23 cellular contexts compared by ENCODE assay signal in genomic region chr3:32111560-32111959, GRCh38. TPM values are rescaled to one million over a fixed set of nuclear protein-coding genes. Genes with fewer than 3 reads are reported as not detected.
DNase-seq lines count a peak whose midpoint lies in the region; ATAC-seq and TF ChIP-seq lines count a peak whose summit lies in the region.
"Had no signal": no experiment of that assay in that cellular context is flagged by ENCODE, and none has a peak within 500 bp of the region (broad histone marks: within the 10 kb centered on the region; RNA-seq: fewer than 3 reads in every experiment).

No MANE protein-coding gene starts in this region.

- intact Hi-C loops in activated CD8-positive, alpha-beta T cell treated with anti-CD3 and anti-CD28 coated beads for 36 hours (cut with micrococcal nuclease) = no loop called here
- intact Hi-C loops in Right ventricle myocardium superior (cut with DNase I) = no loop called here
- intact Hi-C loops in naive thymus-derived CD4-positive, alpha-beta T cell (cut with micrococcal nuclease) = loop anchor here (5.0 to 10.0 kb wide), 4 partner anchors 193 to 887 kb away; no protein-coding TSS in a partner anchor
- intact Hi-C loops in mucosa of descending colon (cut with DNase I, micrococcal nuclease) = no loop called here

- peaks cover 5% of the 10 kb centered on the region for H3K9me3 Mint-ChIP-seq in activated CD8-positive, alpha-beta T cell treated with anti-CD3 and anti-CD28 coated beads, Interleukin-2, amount 10 ng/mL, durations not matched to agents 7 days and 5 days (ENCODE audit: insufficient read depth)
- H3K9me3 Mint-ChIP-seq in activated CD8-positive, alpha-beta T cell treated with anti-CD3 and anti-CD28 coated beads for 36 hours = peaks cover 6% of the 10 kb centered on the region
- H3K9me3 Mint-ChIP-seq in CD8-positive, alpha-beta memory T cell = peaks cover 2 to 6% (median 5%) of the 10 kb centered on the region in 5 donors
- peaks cover 0 to 9% (median 3%) of the 10 kb centered on the region in 11 donors for H3K9me3 Mint-ChIP-seq in naive thymus-derived CD4-positive, alpha-beta T cell
- no peaks in the 10 kb centered on the region for H3K9me3 Mint-ChIP-seq in osteocyte (ENCODE audit: unreplicated experiment)

- H3K4me1 ChIP-seq in CD8-positive, alpha-beta memory T cell (ENCODE audit: insufficient read depth, low read length) = peaks cover 36% of the 10 kb centered on the region
- peaks cover 29 to 31% of the 10 kb centered on the region in 2 donors for H3K4me1 ChIP-seq in naive thymus-derived CD4-positive, alpha-beta T cell (ENCODE audit: control insufficient read depth in 2 of 2, insufficient read depth in 2 of 2, low read length in 2 of 2)
- peaks cover 34% of the 10 kb centered on the region for H3K4me1 ChIP-seq in mucosa of descending colon (ENCODE audit: low read depth)

- H3K27ac ChIP-seq in CD8-positive, alpha-beta memory T cell (ENCODE audit: low read depth, low read length) = no peak overlapping the region
- no peak overlapping the region for H3K27ac ChIP-seq in naive thymus-derived CD4-positive, alpha-beta T cell (ENCODE audit: low read depth, low read length)

- POLR2A ChIA-PET in activated CD8-positive, alpha-beta T cell treated with anti-CD3 and anti-CD28 coated beads, Interleukin-2, amount 10 ng/mL, durations not matched to agents 7 days and 5 days (lab: Charles Lee) = interaction anchor here (1.0 kb wide), 1 partner anchor 27 kb away, joined by 3 read pairs; no protein-coding TSS in a partner anchor
- POLR2A ChIA-PET in activated CD8-positive, alpha-beta T cell treated with anti-CD3 and anti-CD28 coated beads for 36 hours (lab: Charles Lee) = no interaction called here
- POLR2A ChIA-PET in CD8-positive, alpha-beta memory T cell (lab: Charles Lee) = no interaction called here
- POLR2A ChIA-PET in naive thymus-derived CD4-positive, alpha-beta T cell (lab: Charles Lee) = no interaction called here

- ATAC-seq in activated CD8-positive, alpha-beta T cell treated with anti-CD3 and anti-CD28 coated beads, Interleukin-2, amount 10 ng/mL, durations not matched to agents 7 days and 5 days = no peak
- no peak for ATAC-seq in activated CD8-positive, alpha-beta T cell treated with anti-CD3 and anti-CD28 coated beads for 36 hours
- ATAC-seq in Right ventricle myocardium superior (ENCODE audit: poor library complexity) = peak; percentile 37
- ATAC-seq in naive thymus-derived CD4-positive, alpha-beta T cell = no peak
- no peak for ATAC-seq in mucosa of descending colon
- ATAC-seq: GM23338 had no signal

- H3K27me3 Mint-ChIP-seq in activated CD8-positive, alpha-beta T cell treated with anti-CD3 and anti-CD28 coated beads, Interleukin-2, amount 10 ng/mL, durations not matched to agents 7 days and 5 days (ENCODE audit: low read depth) = no peaks in the 10 kb centered on the region
- no peaks in the 10 kb centered on the region for H3K27me3 Mint-ChIP-seq in activated CD8-positive, alpha-beta T cell treated with anti-CD3 and anti-CD28 coated beads for 36 hours
- no peaks in the 10 kb centered on the region for H3K27me3 Mint-ChIP-seq in CD8-positive, alpha-beta memory T cell
- H3K27me3 Mint-ChIP-seq in naive thymus-derived CD4-positive, alpha-beta T cell = no peaks in the 10 kb centered on the region
- H3K27me3 Mint-ChIP-seq in osteocyte (ENCODE audit: unreplicated experiment) = no peaks in the 10 kb centered on the region

- no peaks in the 10 kb centered on the region for H3K27me3 ChIP-seq in CD8-positive, alpha-beta memory T cell (ENCODE audit: insufficient read depth, low read length, poor library complexity, severe bottlenecking)
- no peaks in the 10 kb centered on the region for H3K27me3 ChIP-seq in naive thymus-derived CD4-positive, alpha-beta T cell (ENCODE audit: control insufficient read depth in 2 of 2, insufficient read depth in 2 of 2, low read length in 2 of 2)

- H3K4me3 ChIP-seq in CD8-positive, alpha-beta memory T cell (ENCODE audit: low read length) = no peak overlapping the region
- no peak overlapping the region for H3K4me3 ChIP-seq in naive thymus-derived CD4-positive, alpha-beta T cell (ENCODE audit: low read length)
- no peak overlapping the region for H3K4me3 ChIP-seq in mucosa of descending colon
- H3K4me3 ChIP-seq: GM23338 had no signal

- H3K4me3 Mint-ChIP-seq in activated CD8-positive, alpha-beta T cell treated with anti-CD3 and anti-CD28 coated beads, Interleukin-2, amount 10 ng/mL, durations not matched to agents 7 days and 5 days = no peak overlapping the region
- no peak overlapping the region for H3K4me3 Mint-ChIP-seq in activated CD8-positive, alpha-beta T cell treated with anti-CD3 and anti-CD28 coated beads for 36 hours
- H3K4me3 Mint-ChIP-seq in CD8-positive, alpha-beta memory T cell = peak overlapping the region in 2 of 7 donors; percentile 29 to 31
- peak overlapping the region in 1 of 10 donors; percentile 26 for H3K4me3 Mint-ChIP-seq in naive thymus-derived CD4-positive, alpha-beta T cell
- H3K4me3 Mint-ChIP-seq in osteocyte (ENCODE audit: unreplicated experiment) = no peak overlapping the region
- H3K4me3 Mint-ChIP-seq: CD14-positive monocyte, GM23338 had no signal

- TF ChIP-seq CTCF in activated CD8-positive, alpha-beta T cell treated with anti-CD3 and anti-CD28 coated beads for 36 hours (IDR thresholded peaks at IDR 0.05) = no peak
- no peak for TF ChIP-seq CTCF in mucosa of descending colon (IDR thresholded peaks at IDR 0.05)
- TF ChIP-seq CTCF in osteocyte (IDR thresholded peaks at IDR 0.05) = no peak

- H3K36me3 Mint-ChIP-seq in activated CD8-positive, alpha-beta T cell treated with anti-CD3 and anti-CD28 coated beads, Interleukin-2, amount 10 ng/mL, durations not matched to agents 7 days and 5 days (ENCODE audit: low read depth) = peaks cover 47% of the 10 kb centered on the region
- H3K36me3 Mint-ChIP-seq in activated CD8-positive, alpha-beta T cell treated with anti-CD3 and anti-CD28 coated beads for 36 hours (ENCODE audit: low read depth) = peaks cover 14% of the 10 kb centered on the region
- H3K36me3 Mint-ChIP-seq in CD8-positive, alpha-beta memory T cell = peaks cover 3 to 9% (median 9%) of the 10 kb centered on the region in 3 donors
- H3K36me3 Mint-ChIP-seq in naive thymus-derived CD4-positive, alpha-beta T cell = peaks cover 4 to 34% (median 5%) of the 10 kb centered on the region in 5 donors
- no peaks in the 10 kb centered on the region for H3K36me3 Mint-ChIP-seq in osteocyte (ENCODE audit: unreplicated experiment)

- DNase-seq in activated CD8-positive, alpha-beta T cell treated with anti-CD3 and anti-CD28 coated beads, Interleukin-2, amount 10 ng/mL, durations not matched to agents 7 days and 5 days = no peak
- DNase-seq in activated CD8-positive, alpha-beta T cell treated with anti-CD3 and anti-CD28 coated beads for 36 hours = no peak
- DNase-seq in CD8-positive, alpha-beta memory T cell = no peak
- DNase-seq in Right ventricle myocardium superior (no peak), mucosa of descending colon (no peak), NCI-H1694 (lab: John Stamatoyannopoulos, UW) (no peak), osteocyte (ENCODE audit: extremely low spot score, unreplicated experiment) (no peak)
- DNase-seq in naive thymus-derived CD4-positive, alpha-beta T cell = no peak
- DNase-seq: 8988T; DMS153; GF-D8; HCEC 1CT; IMR-90; MM.1S; NCI-H1092; NCI-H146; NCI-H2081 treated with DMSO at 0.1 percent for 48 hours; NCI-H510A; NCI-H748 treated with DMSO at 0.1 percent for 48 hours; NK-92 treated with Interleukin-12 subunit alpha and Interleukin-12 subunit beta, amount 100 ng/mL, for 24 hours; SHP77 had no signal

- peaks cover 76% of the 10 kb centered on the region for H3K4me1 Mint-ChIP-seq in activated CD8-positive, alpha-beta T cell treated with anti-CD3 and anti-CD28 coated beads, Interleukin-2, amount 10 ng/mL, durations not matched to agents 7 days and 5 days (ENCODE audit: low read depth)
- peaks cover 65% of the 10 kb centered on the region for H3K4me1 Mint-ChIP-seq in activated CD8-positive, alpha-beta T cell treated with anti-CD3 and anti-CD28 coated beads for 36 hours (ENCODE audit: low read depth)
- peaks cover 69 to 83% (median 81%) of the 10 kb centered on the region in 3 donors for H3K4me1 Mint-ChIP-seq in CD8-positive, alpha-beta memory T cell
- H3K4me1 Mint-ChIP-seq in naive thymus-derived CD4-positive, alpha-beta T cell = peaks cover 33 to 89% (median 77%) of the 10 kb centered on the region in 7 donors
- peaks cover 19% of the 10 kb centered on the region for H3K4me1 Mint-ChIP-seq in osteocyte (ENCODE audit: unreplicated experiment)

- H3K27ac Mint-ChIP-seq in activated CD8-positive, alpha-beta T cell treated with anti-CD3 and anti-CD28 coated beads, Interleukin-2, amount 10 ng/mL, durations not matched to agents 7 days and 5 days = peak overlapping the region; percentile 53
- H3K27ac Mint-ChIP-seq in activated CD8-positive, alpha-beta T cell treated with anti-CD3 and anti-CD28 coated beads for 36 hours = no peak overlapping the region
- H3K27ac Mint-ChIP-seq in CD8-positive, alpha-beta memory T cell = peak overlapping the region in 5 of 8 donors; percentile 14 to 73 (median 48)
- H3K27ac Mint-ChIP-seq in naive thymus-derived CD4-positive, alpha-beta T cell = peak overlapping the region in 5 of 9 donors; percentile 0 to 56 (median 17)
- no peak overlapping the region for H3K27ac Mint-ChIP-seq in osteocyte (ENCODE audit: unreplicated experiment)
- H3K27ac Mint-ChIP-seq: GM23338 had no signal

- peaks cover 3% of the 10 kb centered on the region for H3K9me3 ChIP-seq in CD8-positive, alpha-beta memory T cell (ENCODE audit: low read length)
- H3K9me3 ChIP-seq in naive thymus-derived CD4-positive, alpha-beta T cell (ENCODE audit: control insufficient read depth in 2 of 3, low read length in 3 of 3) = no peaks in the 10 kb centered on the region
- H3K9me3 ChIP-seq in mucosa of descending colon = peaks cover 4% of the 10 kb centered on the region

- CTCF ChIA-PET in activated CD8-positive, alpha-beta T cell treated with anti-CD3 and anti-CD28 coated beads, Interleukin-2, amount 10 ng/mL, durations not matched to agents 7 days and 5 days (lab: Charles Lee) = interaction anchor here (0.9 to 1.2 kb wide), 2 partner anchors 33 to 89 kb away, joined by 3 read pairs; no protein-coding TSS in a partner anchor
- CTCF ChIA-PET in activated CD8-positive, alpha-beta T cell treated with anti-CD3 and anti-CD28 coated beads for 36 hours (lab: Charles Lee) = interaction anchor here (0.8 to 1.3 kb wide), 3 partner anchors 11 to 356 kb away, joined by 3 to 4 read pairs (median 3); no protein-coding TSS in a partner anchor
- CTCF ChIA-PET in CD8-positive, alpha-beta memory T cell (lab: Charles Lee) = interaction anchor here (1.3 kb wide), 1 partner anchor 66 kb away, joined by 3 read pairs; no protein-coding TSS in a partner anchor
- CTCF ChIA-PET in naive thymus-derived CD4-positive, alpha-beta T cell (lab: Charles Lee) = interaction anchor here (0.7 kb wide), 1 partner anchor 933 kb away, joined by 3 read pairs; no protein-coding TSS in a partner anchor

- no peaks in the 10 kb centered on the region for H3K36me3 ChIP-seq in CD8-positive, alpha-beta memory T cell (ENCODE audit: insufficient read depth, low read length)
- H3K36me3 ChIP-seq in naive thymus-derived CD4-positive, alpha-beta T cell (ENCODE audit: control insufficient read depth in 2 of 3, insufficient read depth in 3 of 3, low read length in 3 of 3) = no peaks in the 10 kb centered on the region
- H3K36me3 ChIP-seq in mucosa of descending colon (ENCODE audit: low read depth) = no peaks in the 10 kb centered on the region

RNA-seq across cellular contexts. Expression of gene GPD1L, which starts 5.1 kb away (rescaled TPM):
- total RNA-seq in activated CD8-positive, alpha-beta T cell treated with anti-CD3 and anti-CD28 coated beads, Interleukin-2, amount 10 ng/mL, durations not matched to agents 7 days and 5 days = 10 to 100 TPM; 33.8 to 37.0 TPM
- total RNA-seq in activated CD8-positive, alpha-beta T cell treated with anti-CD3 and anti-CD28 coated beads for 36 hours = 10 to 100 TPM in 1 of 2 experiments, 1 to 10 TPM in 1; 9.2 to 10.2 TPM
- 10 to 100 TPM; 13.9 to 16.1 TPM for total RNA-seq in CD8-positive, alpha-beta memory T cell
- 20.9 TPM for polyA plus RNA-seq in CD8-positive, alpha-beta memory T cell
- total RNA-seq in Right ventricle myocardium superior = 273 TPM
- 10 to 100 TPM; 14.1 to 23.8 (median 21.4) TPM for total RNA-seq in naive thymus-derived CD4-positive, alpha-beta T cell
- polyA plus RNA-seq in naive thymus-derived CD4-positive, alpha-beta T cell = 10 to 100 TPM; 10.6 to 14.6 TPM
- 100 to 1,000 TPM in 1 of 3 donors, 10 to 100 TPM in 2; 57.6 to 122 (median 72.1) TPM for total RNA-seq in mucosa of descending colon
- total RNA-seq in osteocyte = 9.1 and 10.9 TPM in 2 replicates

Comparison
In these comparisons a context has a peak if more than half of its experiments do, and no peak if none do; other contexts are left out.
1. H3K27ac Mint-ChIP-seq: peak in activated CD8-positive, alpha-beta T cell treated with anti-CD3 and anti-CD28 coated beads, Interleukin-2, amount 10 ng/mL, durations not matched to agents 7 days and 5 days (single experiment), CD8-positive, alpha-beta memory T cell (5 of 8) and naive thymus-derived CD4-positive, alpha-beta T cell (5 of 9); none in activated CD8-positive, alpha-beta T cell treated with anti-CD3 and anti-CD28 coated beads for 36 hours (single experiment) and osteocyte (single experiment).
2. intact Hi-C loops: an anchor here in naive thymus-derived CD4-positive, alpha-beta T cell (5.0 to 10.0 kb wide); none called in activated CD8-positive, alpha-beta T cell treated with anti-CD3 and anti-CD28 coated beads for 36 hours, Right ventricle myocardium superior and mucosa of descending colon.